1 cellular context compared by ENCODE assay signal in the genomic region with DNA sequence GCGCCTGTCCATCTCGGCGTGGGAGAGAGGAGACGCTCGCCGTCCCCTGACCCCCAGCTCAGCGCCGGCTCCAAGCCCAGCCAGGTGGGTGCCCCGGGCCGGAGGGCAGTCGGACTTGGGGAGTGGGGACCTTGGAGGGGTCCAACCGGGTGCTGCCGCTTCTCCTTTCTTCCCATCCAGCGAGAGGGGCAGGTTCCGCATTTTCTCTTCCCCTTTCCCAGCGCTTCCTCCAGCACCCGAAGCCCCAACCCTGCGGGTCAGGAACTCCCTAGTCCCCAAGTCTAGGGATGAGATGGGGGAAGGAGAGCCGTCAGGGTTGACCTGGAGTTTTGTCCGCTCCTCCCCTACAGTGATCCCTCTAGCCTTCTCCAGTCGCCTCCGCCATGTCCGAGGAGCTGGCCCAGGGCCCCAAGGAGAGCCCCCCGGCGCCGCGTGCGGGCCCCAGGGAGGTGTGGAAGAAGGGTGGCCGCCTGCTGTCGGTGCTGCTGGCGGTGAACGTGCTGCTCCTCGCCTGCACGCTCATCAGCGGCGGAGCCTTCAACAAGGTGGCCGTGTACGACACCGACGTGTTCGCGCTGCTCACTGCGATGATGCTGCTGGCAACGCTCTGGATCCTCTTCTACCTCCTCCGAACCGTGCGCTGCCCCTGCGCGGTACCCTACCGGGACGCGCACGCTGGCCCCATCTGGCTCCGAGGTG.
TF ChIP-seq lines count a peak whose summit lies in the region.

A gene with protein sequence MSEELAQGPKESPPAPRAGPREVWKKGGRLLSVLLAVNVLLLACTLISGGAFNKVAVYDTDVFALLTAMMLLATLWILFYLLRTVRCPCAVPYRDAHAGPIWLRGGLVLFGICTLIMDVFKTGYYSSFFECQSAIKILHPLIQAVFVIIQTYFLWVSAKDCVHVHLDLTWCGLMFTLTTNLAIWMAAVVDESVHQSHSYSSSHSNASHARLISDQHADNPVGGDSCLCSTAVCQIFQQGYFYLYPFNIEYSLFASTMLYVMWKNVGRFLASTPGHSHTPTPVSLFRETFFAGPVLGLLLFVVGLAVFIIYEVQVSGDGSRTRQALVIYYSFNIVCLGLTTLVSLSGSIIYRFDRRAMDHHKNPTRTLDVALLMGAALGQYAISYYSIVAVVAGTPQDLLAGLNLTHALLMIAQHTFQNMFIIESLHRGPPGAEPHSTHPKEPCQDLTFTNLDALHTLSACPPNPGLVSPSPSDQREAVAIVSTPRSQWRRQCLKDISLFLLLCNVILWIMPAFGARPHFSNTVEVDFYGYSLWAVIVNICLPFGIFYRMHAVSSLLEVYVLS (plus strand): TSS at position 24 of the 699 bp plus-strand sequence. CDS start 360 bp downstream, at position 384.

TF ChIP-seq in WTC11, 78 proteins besides CTCF, POLR2A, EP300 and RAD21 (continued from another document):
- TF ChIP-seq, protein P1, sequence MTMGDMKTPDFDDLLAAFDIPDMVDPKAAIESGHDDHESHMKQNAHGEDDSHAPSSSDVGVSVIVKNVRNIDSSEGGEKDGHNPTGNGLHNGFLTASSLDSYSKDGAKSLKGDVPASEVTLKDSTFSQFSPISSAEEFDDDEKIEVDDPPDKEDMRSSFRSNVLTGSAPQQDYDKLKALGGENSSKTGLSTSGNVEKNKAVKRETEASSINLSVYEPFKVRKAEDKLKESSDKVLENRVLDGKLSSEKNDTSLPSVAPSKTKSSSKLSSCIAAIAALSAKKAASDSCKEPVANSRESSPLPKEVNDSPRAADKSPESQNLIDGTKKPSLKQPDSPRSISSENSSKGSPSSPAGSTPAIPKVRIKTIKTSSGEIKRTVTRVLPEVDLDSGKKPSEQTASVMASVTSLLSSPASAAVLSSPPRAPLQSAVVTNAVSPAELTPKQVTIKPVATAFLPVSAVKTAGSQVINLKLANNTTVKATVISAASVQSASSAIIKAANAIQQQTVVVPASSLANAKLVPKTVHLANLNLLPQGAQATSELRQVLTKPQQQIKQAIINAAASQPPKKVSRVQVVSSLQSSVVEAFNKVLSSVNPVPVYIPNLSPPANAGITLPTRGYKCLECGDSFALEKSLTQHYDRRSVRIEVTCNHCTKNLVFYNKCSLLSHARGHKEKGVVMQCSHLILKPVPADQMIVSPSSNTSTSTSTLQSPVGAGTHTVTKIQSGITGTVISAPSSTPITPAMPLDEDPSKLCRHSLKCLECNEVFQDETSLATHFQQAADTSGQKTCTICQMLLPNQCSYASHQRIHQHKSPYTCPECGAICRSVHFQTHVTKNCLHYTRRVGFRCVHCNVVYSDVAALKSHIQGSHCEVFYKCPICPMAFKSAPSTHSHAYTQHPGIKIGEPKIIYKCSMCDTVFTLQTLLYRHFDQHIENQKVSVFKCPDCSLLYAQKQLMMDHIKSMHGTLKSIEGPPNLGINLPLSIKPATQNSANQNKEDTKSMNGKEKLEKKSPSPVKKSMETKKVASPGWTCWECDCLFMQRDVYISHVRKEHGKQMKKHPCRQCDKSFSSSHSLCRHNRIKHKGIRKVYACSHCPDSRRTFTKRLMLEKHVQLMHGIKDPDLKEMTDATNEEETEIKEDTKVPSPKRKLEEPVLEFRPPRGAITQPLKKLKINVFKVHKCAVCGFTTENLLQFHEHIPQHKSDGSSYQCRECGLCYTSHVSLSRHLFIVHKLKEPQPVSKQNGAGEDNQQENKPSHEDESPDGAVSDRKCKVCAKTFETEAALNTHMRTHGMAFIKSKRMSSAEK (CRISPR knock-in tag; IDR thresholded peaks at IDR 0.05; ENCODE audit: borderline replicate concordance), result no peak
- TF ChIP-seq FOXP1 (CRISPR knock-in tag; IDR thresholded peaks at IDR 0.05; ENCODE audit: borderline replicate concordance), result peak; percentile 63
- TF ChIP-seq, protein P2, sequence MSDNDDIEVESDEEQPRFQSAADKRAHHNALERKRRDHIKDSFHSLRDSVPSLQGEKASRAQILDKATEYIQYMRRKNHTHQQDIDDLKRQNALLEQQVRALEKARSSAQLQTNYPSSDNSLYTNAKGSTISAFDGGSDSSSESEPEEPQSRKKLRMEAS (CRISPR knock-in tag; IDR thresholded peaks at IDR 0.05), result peak; percentile 61; the same call in 1 of the 2 replicates
- peak; percentile 74 for TF ChIP-seq ZNF263 (CRISPR knock-in tag; IDR thresholded peaks at IDR 0.05; ENCODE audit: low read depth)
